In genomic region chr4:169968999-169969398, GRCh38 we compare ENCODE assay signal across 14 cellular contexts. TPM values are rescaled to one million over a fixed set of nuclear protein-coding genes. Genes with fewer than 3 reads are reported as not detected.
DNase-seq lines count a peak whose midpoint lies in the region; ATAC-seq and TF ChIP-seq lines count a peak whose summit lies in the region.
"Had no signal": no experiment of that assay in that cellular context is flagged by ENCODE, and none has a peak within 500 bp of the region (broad histone marks: within the 10 kb centered on the region; RNA-seq: fewer than 3 reads in every experiment).

No MANE protein-coding gene starts in this region.

- ATAC-seq in left lobe of liver: no peak
- ATAC-seq: left cardiac atrium had no signal

- TF ChIP-seq RAD21 in SK-N-SH (IDR thresholded peaks at IDR 0.05; ENCODE audit: low read length): no peak

- H4K20me1 ChIP-seq in SK-N-SH (ENCODE audit: insufficient read depth): no peaks in the 10 kb centered on the region

- DNase-seq in GM04503 (ENCODE audit: low read depth) (peak; percentile 87), SK-N-SH (no peak), fibroblast of pulmonary artery (ENCODE audit: low read depth) (peak; percentile 11), stromal cell of bone marrow (ENCODE audit: low read depth) (peak; percentile 36), NCI-H774 (lab: John Stamatoyannopoulos, UW) (no peak), left lobe of liver (ENCODE audit: low spot score) (no peak), ACHN (no peak)
- DNase-seq: activated CD4-positive, alpha-beta T cell treated with anti-CD3 and anti-CD28 coated beads, Interleukin-2, amount 50 U/mL, for 48 hours; KG1; left cardiac atrium; NCI-H1417 treated with DMSO at 0.1 percent for 48 hours; posterior cingulate gyrus; testis had no signal

- H3K9me3 ChIP-seq in SK-N-SH: no peaks in the 10 kb centered on the region
- H3K9me3 ChIP-seq: testis had no signal

- H3F3A ChIP-seq in SK-N-SH (replicated peaks; ENCODE audit: insufficient read depth): peaks cover 45% of the 10 kb centered on the region

- no peak overlapping the region for H3K4me3 ChIP-seq in SK-N-SH (ENCODE audit: low read depth in 2 of 2, low read length in 1 of 2)
- no peak overlapping the region for H3K4me3 ChIP-seq in fibroblast of pulmonary artery (replicated peaks; ENCODE audit: low read depth, low read length)
- H3K4me3 ChIP-seq: SK-N-MC, testis had no signal

- WGBS in SK-N-SH (ENCODE audit: low lambda C conversion rate): 4% methylated on average over 2 of the region's 2 CpGs

- peak overlapping the region; percentile 49; the same call in 1 of the 2 replicates for H3K9ac ChIP-seq in SK-N-SH

- peak overlapping the region in 1 of 2 experiments; percentile 85; a peak in 2 of 4 replicates for H3K27ac ChIP-seq in SK-N-SH (ENCODE audit: low read depth in 2 of 2, low read length in 1 of 2)
- H3K27ac ChIP-seq: SK-N-MC, testis had no signal

- no peak overlapping the region for H2AFZ ChIP-seq in SK-N-SH (ENCODE audit: low read depth)

- in situ Hi-C loops in ACHN (cut with HindIII; ENCODE audit: low pct_ligation_motif_present, low pct_unique_long_range_greater_than_20kb, low sequenced_read_pairs): no loop called here

- CTCF ChIA-PET in SK-N-SH (lab: Yijun Ruan, JAX): no interaction called here

- H3K9me2 ChIP-seq in SK-N-SH: no peaks in the 10 kb centered on the region

- peak in 1 of 2 experiments; percentile 63; a peak in 1 of 4 replicates for TF ChIP-seq EP300 in SK-N-SH (IDR thresholded peaks at IDR 0.05; ENCODE audit: borderline replicate concordance in 1 of 2, low read depth in 1 of 2, low read length in 1 of 2)

- H3K36me3 ChIP-seq in SK-N-SH (replicated peaks in 1 of 2; ENCODE audit: control insufficient read depth in 1 of 2, insufficient read depth in 2 of 2, low read length in 1 of 2): no peaks in the 10 kb centered on the region

- H3K27me3 ChIP-seq in SK-N-SH (ENCODE audit: insufficient read depth): no peaks in the 10 kb centered on the region
- H3K27me3 ChIP-seq: testis had no signal

- POLR2A ChIA-PET in SK-N-SH (lab: Yijun Ruan, JAX): no interaction called here

- TF ChIP-seq CTCF in SK-N-SH (IDR thresholded peaks at IDR 0.05) (no peak), fibroblast of pulmonary artery (IDR thresholded peaks at IDR 0.05; ENCODE audit: low read length, missing control alignments) (no peak)

- H3K4me2 ChIP-seq in SK-N-SH: peak overlapping the region; percentile 44; the same call in 1 of the 2 replicates

- H3K4me1 ChIP-seq in SK-N-SH (ENCODE audit: control insufficient read depth in 1 of 2, insufficient read depth in 2 of 2, low read depth in 1 of 2, low read length in 1 of 2): peaks cover 0 to 20% of the 10 kb centered on the region in 2 experiments; a peak in 3 of 4 replicates
- H3K4me1 ChIP-seq: testis had no signal

- no peaks in the 10 kb centered on the region for H3K79me2 ChIP-seq in SK-N-SH (ENCODE audit: insufficient read depth)

TF ChIP-seq in SK-N-SH, 30 proteins besides CTCF, POLR2A, EP300 and RAD21 (continues in another document):
- TF ChIP-seq TEAD4 (IDR thresholded peaks at IDR 0.05; ENCODE audit: borderline replicate concordance, insufficient read depth) (no peak), YY1 (IDR thresholded peaks at IDR 0.05; ENCODE audit: low read depth) (no peak), TAF1 (IDR thresholded peaks at IDR 0.05; ENCODE audit: borderline replicate concordance, low read depth, low read length) (no peak), NFIC (IDR thresholded peaks at IDR 0.05; ENCODE audit: borderline replicate concordance) (no peak; the same call in 1 of the 2 replicates), REST (IDR thresholded peaks at IDR 0.05; ENCODE audit: low read depth, low read length) (no peak), RCOR1 (IDR thresholded peaks at IDR 0.05; ENCODE audit: low read length) (no peak), MXI1 (IDR thresholded peaks at IDR 0.05; ENCODE audit: low read depth, low read length) (no peak), POLR2AphosphoS5 (IDR thresholded peaks at IDR 0.05; ENCODE audit: low read depth, low read length) (no peak), SIN3A (IDR thresholded peaks at IDR 0.05; ENCODE audit: borderline replicate concordance, low read depth, low read length) (no peak), USF2 (IDR thresholded peaks at IDR 0.05; ENCODE audit: borderline replicate concordance, low read depth, low read length) (no peak), RFX5 (IDR thresholded peaks at IDR 0.05; ENCODE audit: low read length) (no peak), IRF3 (IDR thresholded peaks at IDR 0.05; ENCODE audit: low read depth, low read length) (no peak), FOXM1 (IDR thresholded peaks at IDR 0.05; ENCODE audit: low read depth) (no peak), JUND (IDR thresholded peaks at IDR 0.05) (peak; percentile 60), EZH2phosphoT487 (IDR thresholded peaks at IDR 0.05; ENCODE audit: borderline replicate concordance, low read depth) (no peak), PBX3 (IDR thresholded peaks at IDR 0.05) (peak; percentile 76), SMC3 (IDR thresholded peaks at IDR 0.05; ENCODE audit: low read depth, low read length) (no peak), CHD2 (IDR thresholded peaks at IDR 0.05; ENCODE audit: low read length, partially characterized antibody) (no peak), USF1 (IDR thresholded peaks at IDR 0.05; ENCODE audit: borderline replicate concordance, low read depth) (no peak), TCF12 (IDR thresholded peaks at IDR 0.05) (peak; percentile 75), GATA2 (CRISPR knock-in tag; IDR thresholded peaks at IDR 0.05) (no peak), ELF1 (IDR thresholded peaks at IDR 0.05) (no peak), RXRA (IDR thresholded peaks at IDR 0.05; ENCODE audit: borderline replicate concordance, low read depth) (peak; percentile 45; the same call in 1 of the 2 replicates), MEF2A (IDR thresholded peaks at IDR 0.05; ENCODE audit: borderline replicate concordance, low read depth) (no peak), FOXJ3 (CRISPR knock-in tag; IDR thresholded peaks at IDR 0.05) (no peak)

RNA-seq across cellular contexts. Expression of gene MFAP3L, which starts 57.2 kb away (rescaled TPM):
- 5.4 and 8.5 TPM in 2 replicates for polyA plus RNA-seq in SK-N-SH (2012; rRNA removed)
- 4.8 and 5.7 TPM in 2 replicates for polyA plus RNA-seq in SK-N-SH (2012; cell fraction: cytosol; rRNA removed)
- 8.9 and 9.4 TPM in 2 replicates for polyA plus RNA-seq in SK-N-SH (2012; cell fraction: nucleus; rRNA removed)
- 58.3 TPM for total RNA-seq in left lobe of liver

Comparison
In these comparisons a context has a peak if more than half of its experiments do, and no peak if none do; other contexts are left out.
1. DNase-seq: peak in GM04503 (single experiment), fibroblast of pulmonary artery (single experiment) and stromal cell of bone marrow (single experiment); none in SK-N-SH (single experiment), NCI-H774 (single experiment), left lobe of liver (single experiment) and ACHN (single experiment).